ENCODE assay signal across 8 cellular contexts in the genomic region with DNA sequence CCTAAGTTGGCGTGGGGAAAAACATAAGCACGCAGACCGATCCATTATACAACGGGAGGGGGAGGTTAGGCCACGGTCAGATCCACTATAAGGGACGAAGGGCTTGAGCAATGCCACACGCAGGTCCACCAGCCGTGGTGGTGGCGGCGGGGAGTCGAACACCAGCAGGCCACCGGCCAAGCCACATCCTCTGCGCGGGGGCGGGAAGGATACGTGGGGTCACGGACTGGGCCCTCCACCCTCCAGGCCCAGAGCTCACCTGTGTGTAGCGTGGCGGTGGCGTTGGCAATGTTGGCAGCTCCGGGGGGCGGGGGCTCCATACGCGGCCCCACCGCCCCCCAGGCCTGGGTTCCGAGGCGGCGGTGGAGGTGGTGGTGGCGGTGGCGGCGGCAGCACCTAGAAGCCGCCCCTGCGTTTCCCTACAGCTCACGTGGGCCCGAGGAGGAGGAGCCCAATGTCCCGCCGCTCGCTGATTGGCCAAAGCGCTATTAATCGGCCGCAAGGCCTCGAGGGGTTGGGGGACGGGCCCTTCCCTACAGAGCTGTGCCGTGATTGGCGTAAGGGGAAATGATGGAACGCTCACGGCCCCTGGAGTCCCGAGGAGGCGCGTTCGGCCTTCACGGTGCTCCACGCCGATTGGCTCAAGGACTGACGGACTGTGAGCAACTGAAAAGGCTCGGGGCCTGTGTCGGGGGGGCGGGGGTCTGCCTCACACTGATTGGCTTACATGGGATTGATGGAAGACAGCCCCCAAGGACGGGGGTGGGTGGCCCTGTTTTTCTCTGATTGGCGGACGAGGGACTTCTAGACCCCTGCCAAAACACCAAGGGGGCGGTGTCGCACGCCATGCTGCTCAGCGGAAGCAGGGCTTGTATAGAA. TPM values are rescaled to one million over a fixed set of nuclear protein-coding genes. Genes with fewer than 3 reads are reported as not detected.
A peak's percentile ranks its signal among the peaks of the same experiment; 100 is the strongest.
DNase-seq lines count a peak whose midpoint lies in the region; TF ChIP-seq lines count a peak whose summit lies in the region.

A gene with protein sequence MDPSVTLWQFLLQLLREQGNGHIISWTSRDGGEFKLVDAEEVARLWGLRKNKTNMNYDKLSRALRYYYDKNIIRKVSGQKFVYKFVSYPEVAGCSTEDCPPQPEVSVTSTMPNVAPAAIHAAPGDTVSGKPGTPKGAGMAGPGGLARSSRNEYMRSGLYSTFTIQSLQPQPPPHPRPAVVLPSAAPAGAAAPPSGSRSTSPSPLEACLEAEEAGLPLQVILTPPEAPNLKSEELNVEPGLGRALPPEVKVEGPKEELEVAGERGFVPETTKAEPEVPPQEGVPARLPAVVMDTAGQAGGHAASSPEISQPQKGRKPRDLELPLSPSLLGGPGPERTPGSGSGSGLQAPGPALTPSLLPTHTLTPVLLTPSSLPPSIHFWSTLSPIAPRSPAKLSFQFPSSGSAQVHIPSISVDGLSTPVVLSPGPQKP (minus strand): TSS at position 400 of the 879 bp plus-strand sequence. CDS start 9,122 bp downstream, outside the sequence.

- H3K36me3 ChIP-seq in ES-I3 (ENCODE audit: insufficient read depth, low read length) (peaks cover 2% of the 10 kb centered on the region; the same call in 1 of the 2 replicates), HAP-1 (replicated peaks) (peaks cover 34% of the 10 kb centered on the region), MM.1S (replicated peaks; ENCODE audit: insufficient read depth, low read length) (no peaks in the 10 kb centered on the region), stomach smooth muscle (ENCODE audit: control insufficient read depth in 2 of 2, insufficient read depth in 2 of 2, low read length in 2 of 2) (peaks cover 4% of the 10 kb centered on the region in 2 donors)

- H3F3A ChIP-seq in MM.1S (ENCODE audit: insufficient read depth, low read length) = peaks cover 9% of the 10 kb centered on the region

- in situ Hi-C loops in HAP-1 (cut with MboI; ENCODE audit: low sequenced_read_pairs) = loop anchor here (10.0 kb wide), 1 partner anchor 436 kb away; a partner anchor contains a TSS

- H3K4me1 ChIP-seq in ES-I3 (ENCODE audit: insufficient read depth, low read length) = no peaks in the 10 kb centered on the region
- H3K4me1 ChIP-seq in HAP-1 = peaks cover 10% of the 10 kb centered on the region
- no peaks in the 10 kb centered on the region for H3K4me1 ChIP-seq in MM.1S (ENCODE audit: low read length)
- H3K4me1 ChIP-seq in stomach smooth muscle (ENCODE audit: control insufficient read depth, insufficient read depth, low read length) = peaks cover 11% of the 10 kb centered on the region

- H3K4me3 ChIP-seq in HAP-1 = peak within 1 kb of the TSS; percentile 96
- H3K4me3 ChIP-seq in MM.1S (ENCODE audit: low read length) = peak within 1 kb of the TSS; percentile 84
- peak within 1 kb of the TSS; percentile 74 for H3K4me3 ChIP-seq in fibroblast of villous mesenchyme (ENCODE audit: low read depth, low read length)
- peak within 1 kb of the TSS; percentile 76 to 79 for H3K4me3 ChIP-seq in stomach smooth muscle (ENCODE audit: low read length in 2 of 2)

- no peaks in the 10 kb centered on the region for H4K20me1 ChIP-seq in MM.1S (ENCODE audit: insufficient read depth, low read length)

- H3K79me2 ChIP-seq in MM.1S (ENCODE audit: low read length) = peaks cover 31% of the 10 kb centered on the region

- DNase-seq in HAP-1 (ENCODE audit: low spot score in 2 of 2) = peak; percentile 99
- peak; percentile 95 for DNase-seq in MM.1S
- DNase-seq in SIG-M5 (lab: John Stamatoyannopoulos, UW) = peak; percentile 58
- peak; percentile 78 for DNase-seq in activated gamma-delta T cell treated with anti-CD3 and anti-CD28 coated beads, Interleukin-2, amount 50 U/mL, for 16 hours (ENCODE audit: low read depth)
- peak; percentile 99 for DNase-seq in fibroblast of villous mesenchyme (ENCODE audit: low read depth)
- DNase-seq in neural crest cell (ENCODE audit: low read depth, low spot score) = peak; percentile 76

- no peaks in the 10 kb centered on the region for H3K27me3 ChIP-seq in HAP-1 (ENCODE audit: low read depth)
- H3K27me3 ChIP-seq in MM.1S (replicated peaks; ENCODE audit: insufficient read depth, low read length) = no peaks in the 10 kb centered on the region
- H3K27me3 ChIP-seq in stomach smooth muscle (ENCODE audit: control insufficient read depth in 1 of 2, insufficient read depth in 2 of 2, low read length in 2 of 2) = peaks cover 0 to 5% of the 10 kb centered on the region in 2 donors

- no peaks in the 10 kb centered on the region for H3K27me3 Mint-ChIP-seq in neural crest cell (ENCODE audit: low read depth)

- H3K27ac Mint-ChIP-seq in neural crest cell (ENCODE audit: unreplicated experiment) = peak within 1 kb of the TSS; percentile 76

- H3K9me3 ChIP-seq in ES-I3 (ENCODE audit: control insufficient read depth, insufficient read depth, low read length) (no peaks in the 10 kb centered on the region), HAP-1 (no peaks in the 10 kb centered on the region), MM.1S (replicated peaks; ENCODE audit: insufficient read depth, low read length) (no peaks in the 10 kb centered on the region), stomach smooth muscle (ENCODE audit: control insufficient read depth in 2 of 2, low read length in 2 of 2) (no peaks in the 10 kb centered on the region)

- H3K9ac ChIP-seq in ES-I3 (ENCODE audit: low read depth, low read length) (peak within 1 kb of the TSS; percentile 66; the same call in 1 of the 2 replicates), MM.1S (ENCODE audit: low read length) (peak within 1 kb of the TSS; percentile 82), stomach smooth muscle (ENCODE audit: low read length in 2 of 2) (peak within 1 kb of the TSS; percentile 69 to 80)

- peak within 1 kb of the TSS; percentile 63; the same call in 1 of the 2 replicates for H3K27ac ChIP-seq in MM.1S (ENCODE audit: low read length)
- peak within 1 kb of the TSS; percentile 58 for H3K27ac ChIP-seq in stomach smooth muscle (ENCODE audit: low read length)

- peak within 1 kb of the TSS; percentile 91 for H3K4me3 Mint-ChIP-seq in neural crest cell

- peaks cover 2% of the 10 kb centered on the region for H3K9me3 Mint-ChIP-seq in neural crest cell

- TF ChIP-seq CTCF in MM.1S (IDR thresholded peaks at IDR 0.05; ENCODE audit: low read length) = no peak
- TF ChIP-seq CTCF in fibroblast of villous mesenchyme (IDR thresholded peaks at IDR 0.05; ENCODE audit: insufficient read depth, low read depth, low read length) = no peak
- no peak for TF ChIP-seq CTCF in neural crest cell (conservative IDR thresholded peaks at IDR 0.05)

- H3K4me2 ChIP-seq in MM.1S (ENCODE audit: low read depth, low read length) = peak within 1 kb of the TSS; percentile 82

- no peaks in the 10 kb centered on the region for H3K9me2 ChIP-seq in MM.1S (replicated peaks; ENCODE audit: insufficient read depth, low read length)

- 0 out of 2 replicates have a peak within 1 kb of the TSS, but pooled peaks have one; percentile 56 for H2AFZ ChIP-seq in MM.1S (ENCODE audit: low read length)

- peaks cover 14% of the 10 kb centered on the region for H3K36me3 Mint-ChIP-seq in neural crest cell (ENCODE audit: low read depth)

- H3K4me1 Mint-ChIP-seq in neural crest cell = peaks cover 37% of the 10 kb centered on the region

RNA-seq across cellular contexts. Expression of the gene that starts here (rescaled TPM):
- total RNA-seq in fibroblast of villous mesenchyme = 21.2 and 22.5 TPM in 2 replicates
- total RNA-seq in neural crest cell = 24.6 and 27.4 TPM in 2 replicates

Comparison
In these comparisons a context has a peak if more than half of its experiments do, and no peak if none do; other contexts are left out.
1. Peak in every context shown above with its lines: DNase-seq, H3K4me3 ChIP-seq and H3K27ac ChIP-seq.